19 cellular contexts compared by ENCODE assay signal in genomic region chr17:36690190-36690589, GRCh38.
DNase-seq lines count a peak whose midpoint lies in the region; ATAC-seq and TF ChIP-seq lines count a peak whose summit lies in the region.
"Had no signal": no experiment of that assay in that cellular context is flagged by ENCODE, and none has a peak within 500 bp of the region (broad histone marks: within the 10 kb centered on the region; RNA-seq: fewer than 3 reads in every experiment).

No MANE protein-coding gene starts in this region.

- no peaks in the 10 kb centered on the region for H4K20me1 ChIP-seq in DOHH2 (ENCODE audit: control insufficient read depth, insufficient read depth, low read depth, low read length)

- no peaks in the 10 kb centered on the region for H3F3A ChIP-seq in DOHH2 (ENCODE audit: control insufficient read depth, insufficient read depth)

- peaks cover 22% of the 10 kb centered on the region; the same call in 1 of the 2 replicates for H3K27me3 ChIP-seq in DOHH2 (ENCODE audit: control insufficient read depth, low read length)
- no peaks in the 10 kb centered on the region for H3K27me3 ChIP-seq in colonic mucosa
- H3K27me3 ChIP-seq: BLaER1 treated with 17β-estradiol and CSF1 and Interleukin-3, amounts not matched to agents 10 nM and 100 nM had no signal

- H3K9me3 ChIP-seq in DOHH2 (ENCODE audit: control insufficient read depth, insufficient read depth, low read length) (no peaks in the 10 kb centered on the region), colonic mucosa (no peaks in the 10 kb centered on the region), mucosa of descending colon (no peaks in the 10 kb centered on the region)
- H3K9me3 ChIP-seq: A549; BLaER1 treated with 17β-estradiol and CSF1 and Interleukin-3, amounts not matched to agents 10 nM and 100 nM; Caco-2 had no signal

- no peaks in the 10 kb centered on the region for H3K9me2 ChIP-seq in DOHH2 (replicated peaks; ENCODE audit: control insufficient read depth, low read length)

- peaks cover 11% of the 10 kb centered on the region for H3K4me1 ChIP-seq in DOHH2 (ENCODE audit: control insufficient read depth, low read length)
- H3K4me1 ChIP-seq in colonic mucosa: peaks cover 9% of the 10 kb centered on the region
- peaks cover 13% of the 10 kb centered on the region for H3K4me1 ChIP-seq in mucosa of descending colon (ENCODE audit: low read depth)
- H3K4me1 ChIP-seq: A549, Caco-2 had no signal

- TF ChIP-seq CTCF in DOHH2 (IDR thresholded peaks at IDR 0.05; ENCODE audit: low read depth, low read length, poor library complexity, severe bottlenecking) (no peak), colonic mucosa (IDR thresholded peaks at IDR 0.05) (no peak), mucosa of descending colon (IDR thresholded peaks at IDR 0.05) (no peak)

- H3K4me2 ChIP-seq in DOHH2 (ENCODE audit: low read length): 0 out of 2 replicates have a peak overlapping the region, but pooled peaks have one; percentile 5
- H3K4me2 ChIP-seq: A549; BLaER1 treated with 17β-estradiol and CSF1 and Interleukin-3, amounts not matched to agents 10 nM and 100 nM had no signal

- H3K4me3 ChIP-seq in DOHH2 (ENCODE audit: low read length): no peak overlapping the region
- H3K4me3 ChIP-seq in colonic mucosa: no peak overlapping the region
- no peak overlapping the region for H3K4me3 ChIP-seq in mucosa of descending colon
- H3K4me3 ChIP-seq: A549; BLaER1 treated with 17β-estradiol and CSF1 and Interleukin-3, amounts not matched to agents 10 nM and 100 nM; GM12878 had no signal

- no peaks in the 10 kb centered on the region for H3K79me2 ChIP-seq in DOHH2 (ENCODE audit: control insufficient read depth, low read length)

- H3K36me3 ChIP-seq in DOHH2 (ENCODE audit: control insufficient read depth, low read length): no peaks in the 10 kb centered on the region
- no peaks in the 10 kb centered on the region for H3K36me3 ChIP-seq in colonic mucosa
- no peaks in the 10 kb centered on the region for H3K36me3 ChIP-seq in mucosa of descending colon (ENCODE audit: low read depth)
- H3K36me3 ChIP-seq: BLaER1 treated with 17β-estradiol and CSF1 and Interleukin-3, amounts not matched to agents 10 nM and 100 nM had no signal

- peak; percentile 36 for DNase-seq in colonic mucosa
- peak in 1 of 3 donors; percentile 22 for DNase-seq in mucosa of descending colon
- no peak for DNase-seq in ecto neural progenitor cell (ENCODE audit: low spot score)
- DNase-seq in NCI-H2171 (lab: John Stamatoyannopoulos, UW): no peak
- DNase-seq: AML-193; Caco-2; Calu3; CD4-positive, alpha-beta T cell; CD8-positive, alpha-beta T cell; DMS79 treated with DMSO at 0.1 percent for 48 hours; EL; GDM1 had no signal

- intact Hi-C loops in colonic mucosa (cut with DNase I) (no loop called here), mucosa of descending colon (cut with DNase I, micrococcal nuclease) (no loop called here)

- ATAC-seq in mucosa of descending colon (peak; percentile 61), HG02610 (IDR thresholded peaks at IDR 0.05; ENCODE audit: unreplicated experiment) (no peak)
- ATAC-seq: A549; CD8-positive, alpha-beta T cell; GM12878 had no signal

- H3K27ac ChIP-seq in DOHH2 (ENCODE audit: low read depth, low read length) (no peak overlapping the region), colonic mucosa (no peak overlapping the region)
- H3K27ac ChIP-seq: 22Rv1; A549; BLaER1 treated with 17β-estradiol and CSF1 and Interleukin-3, amounts not matched to agents 10 nM and 100 nM; C4-2B had no signal

- no peak overlapping the region for H3K9ac ChIP-seq in colonic mucosa (ENCODE audit: low read depth in 2 of 2, low read length in 2 of 2)
- H3K9ac ChIP-seq: BLaER1 treated with 17β-estradiol and CSF1 and Interleukin-3, amounts not matched to agents 10 nM and 100 nM had no signal
